In genomic region chr20:10434467-10434831, GRCh38 we compare ENCODE assay signal across 8 cellular contexts. TPM values are rescaled to one million over a fixed set of nuclear protein-coding genes. Genes with fewer than 3 reads are reported as not detected.
DNase-seq lines count a peak whose midpoint lies in the region; ATAC-seq lines count a peak whose summit lies in the region.

No MANE protein-coding gene starts in this region.

- peaks cover 17% of the 10 kb centered on the region for H3K4me1 ChIP-seq in effector memory CD4-positive, alpha-beta T cell (ENCODE audit: control insufficient read depth, insufficient read depth, low read length, poor library complexity, severe bottlenecking)

- CTCF ChIA-PET in activated CD8-positive, alpha-beta T cell treated with anti-CD3 and anti-CD28 coated beads, Interleukin-2, amount 10 ng/mL, durations not matched to agents 7 days and 5 days (lab: Charles Lee), result interaction anchor here (0.7 to 2.6 kb wide), 13 partner anchors 8 to 456 kb away, joined by 3 to 21 read pairs (median 4); no protein-coding TSS in a partner anchor

- H3K36me3 ChIP-seq in effector memory CD4-positive, alpha-beta T cell (ENCODE audit: control insufficient read depth, insufficient read depth, low read length), result no peaks in the 10 kb centered on the region

- POLR2A ChIA-PET in activated CD8-positive, alpha-beta T cell treated with anti-CD3 and anti-CD28 coated beads, Interleukin-2, amount 10 ng/mL, durations not matched to agents 7 days and 5 days (lab: Charles Lee), result interaction anchor here (0.6 to 2.4 kb wide), 10 partner anchors 8 to 309 kb away, joined by 3 to 9 read pairs (median 3); no protein-coding TSS in a partner anchor

- H3K27ac Mint-ChIP-seq in activated CD8-positive, alpha-beta T cell treated with anti-CD3 and anti-CD28 coated beads, Interleukin-2, amount 10 ng/mL, durations not matched to agents 7 days and 5 days, result peak overlapping the region; percentile 97

- peaks cover 50% of the 10 kb centered on the region for H3K4me1 Mint-ChIP-seq in activated CD8-positive, alpha-beta T cell treated with anti-CD3 and anti-CD28 coated beads, Interleukin-2, amount 10 ng/mL, durations not matched to agents 7 days and 5 days (ENCODE audit: low read depth)

- H3K27me3 ChIP-seq in effector memory CD4-positive, alpha-beta T cell (replicated peaks; ENCODE audit: control insufficient read depth, insufficient read depth, low read length, poor library complexity, severe bottlenecking), result no peaks in the 10 kb centered on the region

- no peaks in the 10 kb centered on the region for H3K9me3 ChIP-seq in effector memory CD4-positive, alpha-beta T cell (ENCODE audit: control insufficient read depth, low read length)

- DNase-seq in CD1c-positive myeloid dendritic cell (ENCODE audit: extremely low spot score) (peak; percentile 97), HK-2 (ENCODE audit: unreplicated experiment) (peak; percentile 94), NCI-H82 treated with DMSO at 0.1 percent for 48 hours (lab: John Stamatoyannopoulos, UW; ENCODE audit: unreplicated experiment) (peak; percentile 92), lung microvascular endothelial cell (ENCODE audit: low read depth in 2 of 2) (peak; percentile 99)
- peak; percentile 79 for DNase-seq in activated CD8-positive, alpha-beta T cell treated with anti-CD3 and anti-CD28 coated beads, Interleukin-2, amount 10 ng/mL, durations not matched to agents 7 days and 5 days
- DNase-seq in effector memory CD4-positive, alpha-beta T cell, result peak; percentile 54 to 72 (median 69)
- DNase-seq in stimulated activated CD4-positive, alpha-beta T cell treated with anti-CD3 and anti-CD28 coated beads, TNF-alpha, amount 100 ng/mL, for 4 hours (ENCODE audit: low read depth in 3 of 3), result peak; percentile 38 to 48 (median 44)

- H3K9me3 Mint-ChIP-seq in activated CD8-positive, alpha-beta T cell treated with anti-CD3 and anti-CD28 coated beads, Interleukin-2, amount 10 ng/mL, durations not matched to agents 7 days and 5 days (ENCODE audit: insufficient read depth), result no peaks in the 10 kb centered on the region

- H3K4me3 Mint-ChIP-seq in activated CD8-positive, alpha-beta T cell treated with anti-CD3 and anti-CD28 coated beads, Interleukin-2, amount 10 ng/mL, durations not matched to agents 7 days and 5 days, result peak overlapping the region; percentile 80

- peak overlapping the region; percentile 89 for H3K27ac ChIP-seq in effector memory CD4-positive, alpha-beta T cell (ENCODE audit: insufficient read depth, low read length, poor library complexity, severe bottlenecking)

- H3K27me3 Mint-ChIP-seq in activated CD8-positive, alpha-beta T cell treated with anti-CD3 and anti-CD28 coated beads, Interleukin-2, amount 10 ng/mL, durations not matched to agents 7 days and 5 days (ENCODE audit: low read depth), result no peaks in the 10 kb centered on the region

- ATAC-seq in GM19452 (IDR thresholded peaks at IDR 0.05; ENCODE audit: unreplicated experiment), result peak; percentile 38
- peak; percentile 56 for ATAC-seq in activated CD8-positive, alpha-beta T cell treated with anti-CD3 and anti-CD28 coated beads, Interleukin-2, amount 10 ng/mL, durations not matched to agents 7 days and 5 days

- H3K36me3 Mint-ChIP-seq in activated CD8-positive, alpha-beta T cell treated with anti-CD3 and anti-CD28 coated beads, Interleukin-2, amount 10 ng/mL, durations not matched to agents 7 days and 5 days (ENCODE audit: low read depth), result peaks cover 2% of the 10 kb centered on the region

- peak overlapping the region; percentile 72 for H3K4me3 ChIP-seq in effector memory CD4-positive, alpha-beta T cell (ENCODE audit: insufficient read depth, low read depth, low read length, poor library complexity, severe bottlenecking)

RNA-seq across cellular contexts. Expression of gene MKKS, which starts 0.4 kb away (rescaled TPM):
- total RNA-seq in activated CD8-positive, alpha-beta T cell treated with anti-CD3 and anti-CD28 coated beads, Interleukin-2, amount 10 ng/mL, durations not matched to agents 7 days and 5 days, result 1 to 10 TPM; 7.4 to 7.8 TPM
- 3.6 and 3.7 TPM in 2 replicates for total RNA-seq in lung microvascular endothelial cell

RNA-seq across cellular contexts. Expression of gene SLX4IP, which starts 0.7 kb away (rescaled TPM):
- 1 to 10 TPM; 8.8 to 8.9 TPM for total RNA-seq in activated CD8-positive, alpha-beta T cell treated with anti-CD3 and anti-CD28 coated beads, Interleukin-2, amount 10 ng/mL, durations not matched to agents 7 days and 5 days
- 1.7 and 2.6 TPM in 2 replicates for total RNA-seq in lung microvascular endothelial cell

Comparison
In these comparisons a context has a peak if more than half of its experiments do, and no peak if none do; other contexts are left out.
1. Peak in every context shown above with its lines: DNase-seq, ATAC-seq, H3K4me3 ChIP-seq and H3K27ac ChIP-seq.
2. DNase-seq: peak in every context shown above with its lines; median percentile 99 in lung microvascular endothelial cell; 97 in CD1c-positive myeloid dendritic cell; 94 in HK-2; 92 in NCI-H82 treated with DMSO at 0.1 percent for 48 hours; 79 in activated CD8-positive, alpha-beta T cell treated with anti-CD3 and anti-CD28 coated beads, Interleukin-2, amount 10 ng/mL, durations not matched to agents 7 days and 5 days; 69 in effector memory CD4-positive, alpha-beta T cell; 44 in stimulated activated CD4-positive, alpha-beta T cell treated with anti-CD3 and anti-CD28 coated beads, TNF-alpha, amount 100 ng/mL, for 4 hours.